1 cellular context compared by ENCODE assay signal in the genomic region with DNA sequence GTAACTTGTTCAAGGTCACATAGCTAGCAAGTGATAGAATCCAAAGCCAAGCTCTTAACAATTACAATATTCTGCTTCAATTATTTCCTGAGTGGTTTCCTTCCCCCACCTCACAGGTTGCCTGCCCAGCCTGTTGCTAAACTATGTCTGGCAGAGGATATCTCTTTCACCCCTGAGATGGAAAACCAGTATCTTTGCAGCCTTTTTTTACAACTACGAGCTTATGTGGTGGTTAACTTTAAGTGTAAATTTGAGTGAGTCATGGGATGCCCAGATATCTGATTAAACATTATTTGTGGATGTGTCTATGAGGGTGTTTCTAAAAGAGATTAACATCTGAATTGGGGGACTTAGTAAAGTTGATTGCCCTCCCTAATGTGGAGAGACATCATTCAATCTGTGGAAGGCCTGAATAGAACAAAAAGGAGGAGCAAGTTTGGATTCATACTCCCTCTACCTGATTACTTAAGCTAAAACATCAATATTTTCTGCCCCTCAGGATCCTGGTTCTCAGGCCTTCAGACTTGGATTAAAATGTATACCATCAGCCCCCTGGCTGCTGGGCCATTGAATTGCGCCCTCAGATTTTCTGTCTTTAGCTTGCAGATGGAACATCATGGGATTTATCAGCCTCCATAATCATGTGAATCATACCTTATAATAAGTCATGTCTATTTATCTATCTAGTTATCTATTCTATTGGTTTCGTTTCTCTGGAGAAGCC.
TF ChIP-seq lines count a peak whose summit lies in the region.

No MANE protein-coding gene starts in this region.

TF ChIP-seq in GM23338, 12 proteins besides CTCF, POLR2A, EP300 and RAD21 (continued from another document):
- TF ChIP-seq, protein P1, sequence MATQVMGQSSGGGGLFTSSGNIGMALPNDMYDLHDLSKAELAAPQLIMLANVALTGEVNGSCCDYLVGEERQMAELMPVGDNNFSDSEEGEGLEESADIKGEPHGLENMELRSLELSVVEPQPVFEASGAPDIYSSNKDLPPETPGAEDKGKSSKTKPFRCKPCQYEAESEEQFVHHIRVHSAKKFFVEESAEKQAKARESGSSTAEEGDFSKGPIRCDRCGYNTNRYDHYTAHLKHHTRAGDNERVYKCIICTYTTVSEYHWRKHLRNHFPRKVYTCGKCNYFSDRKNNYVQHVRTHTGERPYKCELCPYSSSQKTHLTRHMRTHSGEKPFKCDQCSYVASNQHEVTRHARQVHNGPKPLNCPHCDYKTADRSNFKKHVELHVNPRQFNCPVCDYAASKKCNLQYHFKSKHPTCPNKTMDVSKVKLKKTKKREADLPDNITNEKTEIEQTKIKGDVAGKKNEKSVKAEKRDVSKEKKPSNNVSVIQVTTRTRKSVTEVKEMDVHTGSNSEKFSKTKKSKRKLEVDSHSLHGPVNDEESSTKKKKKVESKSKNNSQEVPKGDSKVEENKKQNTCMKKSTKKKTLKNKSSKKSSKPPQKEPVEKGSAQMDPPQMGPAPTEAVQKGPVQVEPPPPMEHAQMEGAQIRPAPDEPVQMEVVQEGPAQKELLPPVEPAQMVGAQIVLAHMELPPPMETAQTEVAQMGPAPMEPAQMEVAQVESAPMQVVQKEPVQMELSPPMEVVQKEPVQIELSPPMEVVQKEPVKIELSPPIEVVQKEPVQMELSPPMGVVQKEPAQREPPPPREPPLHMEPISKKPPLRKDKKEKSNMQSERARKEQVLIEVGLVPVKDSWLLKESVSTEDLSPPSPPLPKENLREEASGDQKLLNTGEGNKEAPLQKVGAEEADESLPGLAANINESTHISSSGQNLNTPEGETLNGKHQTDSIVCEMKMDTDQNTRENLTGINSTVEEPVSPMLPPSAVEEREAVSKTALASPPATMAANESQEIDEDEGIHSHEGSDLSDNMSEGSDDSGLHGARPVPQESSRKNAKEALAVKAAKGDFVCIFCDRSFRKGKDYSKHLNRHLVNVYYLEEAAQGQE (IDR thresholded peaks at IDR 0.05; ENCODE audit: unreplicated experiment), result no peak
- TF ChIP-seq, protein P2, sequence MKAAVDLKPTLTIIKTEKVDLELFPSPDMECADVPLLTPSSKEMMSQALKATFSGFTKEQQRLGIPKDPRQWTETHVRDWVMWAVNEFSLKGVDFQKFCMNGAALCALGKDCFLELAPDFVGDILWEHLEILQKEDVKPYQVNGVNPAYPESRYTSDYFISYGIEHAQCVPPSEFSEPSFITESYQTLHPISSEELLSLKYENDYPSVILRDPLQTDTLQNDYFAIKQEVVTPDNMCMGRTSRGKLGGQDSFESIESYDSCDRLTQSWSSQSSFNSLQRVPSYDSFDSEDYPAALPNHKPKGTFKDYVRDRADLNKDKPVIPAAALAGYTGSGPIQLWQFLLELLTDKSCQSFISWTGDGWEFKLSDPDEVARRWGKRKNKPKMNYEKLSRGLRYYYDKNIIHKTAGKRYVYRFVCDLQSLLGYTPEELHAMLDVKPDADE (IDR thresholded peaks at IDR 0.05), result no peak
